13 cellular contexts compared by ENCODE assay signal in the genomic region with DNA sequence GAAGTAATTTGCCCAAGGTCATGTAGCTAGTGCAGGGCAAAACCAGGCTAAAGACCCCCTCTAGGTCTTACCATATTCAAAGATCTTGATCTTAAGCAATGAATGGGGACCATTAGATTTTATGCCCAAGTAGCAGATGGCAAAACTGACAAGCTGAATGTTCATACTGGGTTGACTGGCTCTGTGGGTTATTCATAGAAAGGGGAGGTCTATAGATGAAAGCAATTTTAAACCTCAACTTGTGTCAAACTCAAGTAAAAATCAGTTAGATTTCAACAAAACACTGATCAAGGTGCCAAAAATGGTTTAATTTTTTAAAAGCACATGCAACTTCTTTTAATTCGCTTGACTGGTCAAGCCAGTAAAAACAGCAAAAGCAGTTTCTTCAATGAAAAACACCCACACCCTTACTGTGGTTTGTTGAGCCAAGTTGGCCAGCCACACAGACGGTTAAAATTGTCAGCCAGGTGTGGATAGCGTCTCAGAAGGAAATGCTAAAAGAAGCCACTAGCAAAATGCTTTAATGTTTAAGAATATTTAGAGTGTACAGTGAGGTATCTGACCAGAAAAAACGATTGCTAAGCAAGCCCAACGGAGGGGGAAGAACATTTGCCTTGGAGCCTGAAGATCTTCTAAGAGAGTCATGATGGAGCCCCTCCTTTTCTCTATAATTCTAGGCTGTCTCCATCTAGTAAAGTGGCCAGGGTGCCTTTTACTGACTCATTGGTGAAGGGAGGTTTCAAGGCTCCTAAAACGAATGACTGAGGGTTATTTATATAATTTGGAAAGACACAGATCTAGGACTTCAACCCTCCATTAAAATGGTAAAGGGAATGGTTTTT.
A peak's percentile ranks its signal among the peaks of the same experiment; 100 is the strongest.
DNase-seq lines count a peak whose midpoint lies in the region; ATAC-seq and TF ChIP-seq lines count a peak whose summit lies in the region.
"Had no signal": no experiment of that assay in that cellular context is flagged by ENCODE, and none has a peak within 500 bp of the region (broad histone marks: within the 10 kb centered on the region; RNA-seq: fewer than 3 reads in every experiment).

No MANE protein-coding gene starts in this region.

- POLR2A ChIA-PET in T-cell (lab: Charles Lee): no interaction called here
- POLR2A ChIA-PET in CD8-positive, alpha-beta T cell (lab: Charles Lee): no interaction called here

- no peak overlapping the region for H3K4me3 Mint-ChIP-seq in T-cell
- no peak overlapping the region for H3K4me3 Mint-ChIP-seq in CD8-positive, alpha-beta T cell
- H3K4me3 Mint-ChIP-seq: CD4-positive, alpha-beta T cell had no signal

- H3K27me3 ChIP-seq in CD8-positive, alpha-beta T cell (ENCODE audit: insufficient read depth, low read length): no peaks in the 10 kb centered on the region
- H3K27me3 ChIP-seq: transverse colon had no signal

- H3K9me3 Mint-ChIP-seq in T-cell: peaks cover 5 to 7% (median 6%) of the 10 kb centered on the region in 3 donors
- H3K9me3 Mint-ChIP-seq in CD8-positive, alpha-beta T cell: peaks cover 3% of the 10 kb centered on the region

- H3K36me3 ChIP-seq in CD8-positive, alpha-beta T cell (ENCODE audit: insufficient read depth, low read length): no peaks in the 10 kb centered on the region
- H3K36me3 ChIP-seq: transverse colon had no signal

- CTCF ChIA-PET in T-cell (lab: Charles Lee): no interaction called here
- CTCF ChIA-PET in CD8-positive, alpha-beta T cell (lab: Charles Lee): no interaction called here

- no peak for TF ChIP-seq CTCF in CD8-positive, alpha-beta T cell (IDR thresholded peaks at IDR 0.05)

- DNase-seq in germinal center (ENCODE audit: low spot score): peak; percentile 33
- DNase-seq in NCI-H82 treated with DMSO at 0.1 percent for 48 hours (lab: John Stamatoyannopoulos, UW; ENCODE audit: unreplicated experiment): no peak
- no peak for DNase-seq in T-cell
- no peak for DNase-seq in CD8-positive, alpha-beta T cell
- no peak for DNase-seq in NCI-H226
- DNase-seq: CD4-positive, alpha-beta T cell; foreskin melanocyte; mesenchymal stem cell; NCI-H2081; transverse colon had no signal

- H3K27ac Mint-ChIP-seq in T-cell: no peak overlapping the region
- H3K27ac Mint-ChIP-seq in CD8-positive, alpha-beta T cell: no peak overlapping the region
- H3K27ac Mint-ChIP-seq: CD4-positive, alpha-beta T cell had no signal

- H3K4me1 Mint-ChIP-seq in T-cell: peaks cover 0 to 5% (median 0%) of the 10 kb centered on the region in 3 donors
- no peaks in the 10 kb centered on the region for H3K4me1 Mint-ChIP-seq in CD8-positive, alpha-beta T cell (ENCODE audit: low read depth)

- H3K4me3 ChIP-seq in CD8-positive, alpha-beta T cell (ENCODE audit: low read depth, low read length): no peak overlapping the region
- H3K4me3 ChIP-seq: transverse colon had no signal

- no peaks in the 10 kb centered on the region for H3K4me1 ChIP-seq in CD8-positive, alpha-beta T cell (ENCODE audit: insufficient read depth, low read length)
- H3K4me1 ChIP-seq: transverse colon had no signal

- no peaks in the 10 kb centered on the region for H3K36me3 Mint-ChIP-seq in T-cell
- H3K36me3 Mint-ChIP-seq in CD8-positive, alpha-beta T cell: no peaks in the 10 kb centered on the region

- no peak overlapping the region for H3K27ac ChIP-seq in CD8-positive, alpha-beta T cell (ENCODE audit: low read depth, low read length)
- H3K27ac ChIP-seq: transverse colon had no signal

- intact Hi-C loops in CD8-positive, alpha-beta T cell (cut with DNase I, micrococcal nuclease): no loop called here

- no peaks in the 10 kb centered on the region for H3K9me3 ChIP-seq in CD8-positive, alpha-beta T cell (ENCODE audit: low read length)
- H3K9me3 ChIP-seq: transverse colon had no signal

- ATAC-seq in GM18868 (IDR thresholded peaks at IDR 0.05; ENCODE audit: unreplicated experiment) (peak; percentile 88), GM21723 (IDR thresholded peaks at IDR 0.05; ENCODE audit: unreplicated experiment) (peak; percentile 93), HG03159 (IDR thresholded peaks at IDR 0.05; ENCODE audit: unreplicated experiment) (peak; percentile 84), T-cell (replicated peaks in 1 of 4) (no peak)
- ATAC-seq in CD8-positive, alpha-beta T cell: no peak

- peaks cover 0 to 4% of the 10 kb centered on the region in 2 donors for H3K27me3 Mint-ChIP-seq in T-cell
- no peaks in the 10 kb centered on the region for H3K27me3 Mint-ChIP-seq in CD8-positive, alpha-beta T cell (ENCODE audit: low read depth)
- H3K27me3 Mint-ChIP-seq: CD4-positive, alpha-beta T cell had no signal

Comparison
In these comparisons a context has a peak if more than half of its experiments do, and no peak if none do; other contexts are left out.
1. ATAC-seq: peak in GM18868 (single experiment), GM21723 (single experiment) and HG03159 (single experiment); none in T-cell (0 of 4) and CD8-positive, alpha-beta T cell (single experiment).